Comparison of ENCODE assay signal across 27 cellular contexts in genomic region chr1:147109762-147110161, GRCh38.
"Had no signal": no experiment of that assay in that cellular context is flagged by ENCODE, and none has a peak within 500 bp of the region (broad histone marks: within the 10 kb centered on the region; RNA-seq: fewer than 3 reads in every experiment).

No MANE protein-coding gene starts in this region.

- H3K9me3 Mint-ChIP-seq: dendritic cell treated with granulocyte-macrophage colony-stimulating factor and Interleukin-4, amounts not matched to agents 40 ng/mL and 50 ng/mL, for 4 days; memory B cell; mesothelial cell of epicardium; natural killer cell; neural progenitor cell; stimulated activated memory B cell treated with anti-CD40 and anti-IgM and Interleukin-4, amounts not matched to agents 10 μg/mL and 1 μg/mL and 100 μg/mL, for 72 hours; stimulated activated naive CD8-positive, alpha-beta T cell treated with anti-CD3 and anti-CD28 coated beads, Interleukin-15, Interleukin-2, amounts not matched to agents 100 ng/mL and 50 ng/mL, for 24 hours had no signal

- H3K4me2 ChIP-seq: neural progenitor cell had no signal

- H3K9ac ChIP-seq: neural progenitor cell had no signal

- H2AFZ ChIP-seq: neural progenitor cell had no signal

- H3K36me3 ChIP-seq: esophagus squamous epithelium, gastroesophageal sphincter, left lung, lower lobe of right lung, neural progenitor cell, pancreas, spleen, tibial nerve had no signal

- H3K36me3 Mint-ChIP-seq: memory B cell; mesothelial cell of epicardium; natural killer cell; neural progenitor cell; stimulated activated memory B cell treated with anti-CD40 and anti-IgM and Interleukin-4, amounts not matched to agents 10 μg/mL and 1 μg/mL and 100 μg/mL, for 72 hours had no signal

- H3K27ac ChIP-seq: esophagus squamous epithelium, gastroesophageal sphincter, left lung, lower lobe of right lung, neural progenitor cell, pancreas, psoas muscle, spleen, testis, tibial nerve had no signal

- H3K4me1 Mint-ChIP-seq: memory B cell; natural killer cell; neural progenitor cell; stimulated activated memory B cell treated with anti-CD40 and anti-IgM and Interleukin-4, amounts not matched to agents 10 μg/mL and 1 μg/mL and 100 μg/mL, for 72 hours had no signal

- H3K4me1 ChIP-seq: esophagus squamous epithelium, gastroesophageal sphincter, left lung, lower lobe of right lung, neural progenitor cell, pancreas, psoas muscle, spleen, testis, tibial nerve had no signal

- H3K27me3 ChIP-seq: left lung, neural progenitor cell, pancreas, testis, tibial nerve had no signal

- ATAC-seq: gastroesophageal sphincter, left lung, lower lobe of right lung, natural killer cell, pancreas, psoas muscle, sciatic nerve had no signal

- H3K4me3 ChIP-seq: esophagus squamous epithelium, gastroesophageal sphincter, left lung, lower lobe of right lung, neural progenitor cell, pancreas, psoas muscle, spleen, testis, tibial nerve had no signal

- H3K27ac Mint-ChIP-seq: dendritic cell treated with granulocyte-macrophage colony-stimulating factor and Interleukin-4, amounts not matched to agents 40 ng/mL and 50 ng/mL, for 4 days; memory B cell; mesothelial cell of epicardium; natural killer cell; neural progenitor cell; stimulated activated memory B cell treated with anti-CD40 and anti-IgM and Interleukin-4, amounts not matched to agents 10 μg/mL and 1 μg/mL and 100 μg/mL, for 72 hours; stimulated activated naive CD8-positive, alpha-beta T cell treated with anti-CD3 and anti-CD28 coated beads, Interleukin-15, Interleukin-2, amounts not matched to agents 100 ng/mL and 50 ng/mL, for 24 hours had no signal

- DNase-seq: cerebellar nuclear complex; esophagus squamous epithelium; foreskin fibroblast; glutamatergic neuron; left lung; lower lobe of right lung; natural killer cell; nucleus accumbens; pancreas; psoas muscle; retina; spleen; stimulated activated CD4-positive, alpha-beta T cell treated with anti-CD3 and anti-CD28 coated beads, Interleukin-15, amount 100 ng/mL, for 24 hours; stimulated activated CD4-positive, alpha-beta T cell treated with anti-CD3 and anti-CD28 coated beads, Interleukin-1b, Interleukin-23, amount 100 ng/mL, for 48 hours; stimulated activated CD4-positive, alpha-beta T cell treated with anti-CD3 and anti-CD28 coated beads, Interleukin-4, amount 100 ng/mL, for 24 hours; testis had no signal

- H3K9me3 ChIP-seq: esophagus squamous epithelium, gastroesophageal sphincter, left lung, lower lobe of right lung, pancreas, psoas muscle, spleen, testis, tibial nerve had no signal

- H3K4me3 Mint-ChIP-seq: dendritic cell treated with granulocyte-macrophage colony-stimulating factor and Interleukin-4, amounts not matched to agents 40 ng/mL and 50 ng/mL, for 4 days; memory B cell; mesothelial cell of epicardium; natural killer cell; neural progenitor cell; stimulated activated memory B cell treated with anti-CD40 and anti-IgM and Interleukin-4, amounts not matched to agents 10 μg/mL and 1 μg/mL and 100 μg/mL, for 72 hours; stimulated activated naive CD8-positive, alpha-beta T cell treated with anti-CD3 and anti-CD28 coated beads, Interleukin-15, Interleukin-2, amounts not matched to agents 100 ng/mL and 50 ng/mL, for 24 hours had no signal

- FAIRE-seq: colon, islet of Langerhans, pancreas had no signal
